Comparison of ENCODE assay signal across 9 cellular contexts in the genomic region with DNA sequence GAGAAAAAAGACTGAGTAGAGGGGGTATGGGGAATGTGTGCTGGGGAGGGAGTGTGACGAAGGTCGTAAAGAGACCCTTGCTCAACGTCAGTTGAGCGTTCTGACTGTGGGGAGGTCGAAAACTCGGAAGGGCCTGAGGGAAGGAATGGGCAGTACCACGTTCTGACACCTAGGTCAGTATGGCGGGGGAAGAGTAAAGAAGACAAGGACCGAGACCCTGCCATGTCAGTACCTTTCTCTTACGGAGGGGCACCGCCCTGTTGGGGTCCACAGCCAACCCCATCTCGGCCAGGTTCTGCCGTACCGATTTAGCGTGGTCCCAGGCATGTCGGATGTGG. TPM values are rescaled to one million over a fixed set of nuclear protein-coding genes. Genes with fewer than 3 reads are reported as not detected.
DNase-seq lines count a peak whose midpoint lies in the region; ATAC-seq and TF ChIP-seq lines count a peak whose summit lies in the region.
"Had no signal": no experiment of that assay in that cellular context is flagged by ENCODE, and none has a peak within 500 bp of the region (broad histone marks: within the 10 kb centered on the region; RNA-seq: fewer than 3 reads in every experiment).

No MANE protein-coding gene starts in this region.

- H3K4me3 ChIP-seq in iPS-18c (ENCODE audit: insufficient read depth, low read depth, low read length), result peak overlapping the region; percentile 66

- TF ChIP-seq CTCF in C4-2B (conservative IDR thresholded peaks at IDR 0.05), result no peak

- no peaks in the 10 kb centered on the region for H3K9me3 ChIP-seq in iPS-18c (ENCODE audit: control insufficient read depth, insufficient read depth, low read length)

- peak overlapping the region; percentile 99 for H3K27ac Mint-ChIP-seq in stimulated activated naive B cell treated with anti-CD40 and anti-IgM and Interleukin-4, amounts not matched to agents 10 μg/mL and 1 μg/mL and 100 μg/mL, for 72 hours

- H3K27me3 Mint-ChIP-seq in stimulated activated naive B cell treated with anti-CD40 and anti-IgM and Interleukin-4, amounts not matched to agents 10 μg/mL and 1 μg/mL and 100 μg/mL, for 72 hours, result no peaks in the 10 kb centered on the region

- H3K27ac ChIP-seq in C4-2B, result peak overlapping the region; percentile 94

- peaks cover 22 to 53% of the 10 kb centered on the region in 2 donors for H3K4me1 Mint-ChIP-seq in stimulated activated naive B cell treated with anti-CD40 and anti-IgM and Interleukin-4, amounts not matched to agents 10 μg/mL and 1 μg/mL and 100 μg/mL, for 72 hours

- no peaks in the 10 kb centered on the region for H3K9me3 Mint-ChIP-seq in stimulated activated naive B cell treated with anti-CD40 and anti-IgM and Interleukin-4, amounts not matched to agents 10 μg/mL and 1 μg/mL and 100 μg/mL, for 72 hours

- DNase-seq in HT1080 (ENCODE audit: low read depth) (peak; percentile 24), NCI-H1436 (lab: John Stamatoyannopoulos, UW) (no peak), NCI-H226 (no peak)
- DNase-seq in activated T-helper 9 cell treated with anti-CD3 and anti-CD28 coated beads, Interleukin-2, amount 50 U/mL, for 16 hours (ENCODE audit: low read depth), result peak; percentile 10
- DNase-seq in stimulated activated naive B cell treated with anti-CD40 and anti-IgM and Interleukin-4, amounts not matched to agents 10 μg/mL and 1 μg/mL and 100 μg/mL, for 72 hours, result no peak

- peak overlapping the region; percentile 98 to 100 for H3K4me3 Mint-ChIP-seq in stimulated activated naive B cell treated with anti-CD40 and anti-IgM and Interleukin-4, amounts not matched to agents 10 μg/mL and 1 μg/mL and 100 μg/mL, for 72 hours

- no peak for ATAC-seq in stimulated activated naive B cell treated with anti-CD40 and anti-IgM and Interleukin-4, amounts not matched to agents 10 μg/mL and 1 μg/mL and 100 μg/mL, for 72 hours (replicated peaks)
- ATAC-seq in GM21528 (IDR thresholded peaks at IDR 0.05; ENCODE audit: low FRiP score, unreplicated experiment), result no peak

- H3K36me3 Mint-ChIP-seq in stimulated activated naive B cell treated with anti-CD40 and anti-IgM and Interleukin-4, amounts not matched to agents 10 μg/mL and 1 μg/mL and 100 μg/mL, for 72 hours, result peaks cover 43 to 75% of the 10 kb centered on the region in 2 donors

RNA-seq across cellular contexts. Expression of a gene that starts 0.4 kb away (rescaled TPM):
- total RNA-seq in HT1080 (2014; rRNA removed; shearing (Covaris generic)), result 88.6 and 94.4 TPM in 2 replicates
- polyA plus RNA-seq in HT1080 (2015; cell fraction: cytosol; rRNA removed), result 79.6 and 92.1 TPM in 2 replicates
- 91.6 and 110 TPM in 2 replicates for polyA plus RNA-seq in HT1080 (2015; cell fraction: nucleus; rRNA removed)

RNA-seq across cellular contexts. Expression of a gene that starts 0.6 kb away (rescaled TPM):
- 231 and 320 TPM in 2 replicates for total RNA-seq in HT1080 (2014; rRNA removed; shearing (Covaris generic))
- polyA plus RNA-seq in HT1080 (2015; cell fraction: cytosol; rRNA removed), result 215 TPM in 2 replicates
- 48.1 and 57.9 TPM in 2 replicates for polyA plus RNA-seq in HT1080 (2015; cell fraction: nucleus; rRNA removed)

RNA-seq across cellular contexts. Expression of a gene that starts 22.7 kb away (rescaled TPM):
- 0.79 and 2.2 TPM in 2 replicates for total RNA-seq in HT1080 (2014; rRNA removed; shearing (Covaris generic))
- polyA plus RNA-seq in HT1080 (2015; cell fraction: cytosol; rRNA removed), result 0.12 and 0.15 TPM in 2 replicates
- polyA plus RNA-seq in HT1080 (2015; cell fraction: nucleus; rRNA removed), result 0.47 and 0.49 TPM in 2 replicates
- total RNA-seq: NCI-H460 had no signal

RNA-seq across cellular contexts. Expression of a gene that starts 26.4 kb away (rescaled TPM):
- 51.3 and 68.3 TPM in 2 replicates for total RNA-seq in HT1080 (2014; rRNA removed; shearing (Covaris generic))
- 91.9 and 102 TPM in 2 replicates for polyA plus RNA-seq in HT1080 (2015; cell fraction: cytosol; rRNA removed)
- polyA plus RNA-seq in HT1080 (2015; cell fraction: nucleus; rRNA removed), result 41.8 and 42.5 TPM in 2 replicates

RNA-seq across cellular contexts. Expression of a gene that starts 28.4 kb away (rescaled TPM):
- total RNA-seq in HT1080 (2014; rRNA removed; shearing (Covaris generic)), result 156 and 158 TPM in 2 replicates
- 97.1 and 102 TPM in 2 replicates for polyA plus RNA-seq in HT1080 (2015; cell fraction: cytosol; rRNA removed)
- polyA plus RNA-seq in HT1080 (2015; cell fraction: nucleus; rRNA removed), result 34.6 and 39.8 TPM in 2 replicates

Comparison
In these comparisons a context has a peak if more than half of its experiments do, and no peak if none do; other contexts are left out.
1. DNase-seq: peak in HT1080 (single experiment) and activated T-helper 9 cell treated with anti-CD3 and anti-CD28 coated beads, Interleukin-2, amount 50 U/mL, for 16 hours (single experiment); none in stimulated activated naive B cell treated with anti-CD40 and anti-IgM and Interleukin-4, amounts not matched to agents 10 μg/mL and 1 μg/mL and 100 μg/mL, for 72 hours (single experiment), NCI-H1436 (single experiment) and NCI-H226 (single experiment).